ENCODE assay signal across 15 cellular contexts in genomic region chr2:23492941-23493340, GRCh38.
DNase-seq lines count a peak whose midpoint lies in the region; ATAC-seq, FAIRE-seq and TF ChIP-seq lines count a peak whose summit lies in the region.
"Had no signal": no experiment of that assay in that cellular context is flagged by ENCODE, and none has a peak within 500 bp of the region (broad histone marks: within the 10 kb centered on the region; RNA-seq: fewer than 3 reads in every experiment).

No MANE protein-coding gene starts in this region.

- H3K27ac Mint-ChIP-seq in osteocyte (ENCODE audit: unreplicated experiment): no peak overlapping the region
- H3K27ac Mint-ChIP-seq: stimulated activated effector memory CD8-positive, alpha-beta T cell treated with anti-CD3 and anti-CD28 coated beads, Interleukin-12 subunit alpha, Interleukin-12 subunit beta, amount 100 ng/mL, for 72 hours had no signal

- TF ChIP-seq POLR2A in GM12891 (IDR thresholded peaks at IDR 0.05; ENCODE audit: low read depth, low read length): no peak

- H3K4me1 ChIP-seq in A673 (ENCODE audit: insufficient read depth, low read length, poor library complexity, severe bottlenecking): peaks cover 31% of the 10 kb centered on the region
- H3K4me1 ChIP-seq in HEK293 (ENCODE audit: control insufficient read depth, insufficient read depth, low read length): peaks cover 5% of the 10 kb centered on the region; the same call in 1 of the 2 replicates
- peaks cover 15% of the 10 kb centered on the region for H3K4me1 ChIP-seq in psoas muscle
- H3K4me1 ChIP-seq: uterus had no signal

- no peaks in the 10 kb centered on the region for H3K9me3 Mint-ChIP-seq in osteocyte (ENCODE audit: unreplicated experiment)
- H3K9me3 Mint-ChIP-seq: stimulated activated effector memory CD8-positive, alpha-beta T cell treated with anti-CD3 and anti-CD28 coated beads, Interleukin-12 subunit alpha, Interleukin-12 subunit beta, amount 100 ng/mL, for 72 hours had no signal

- peaks cover 22% of the 10 kb centered on the region for H3K4me1 Mint-ChIP-seq in osteocyte (ENCODE audit: unreplicated experiment)

- DNase-seq in A673 (ENCODE audit: low spot score): peak; percentile 18
- peak; percentile 68 for DNase-seq in NCI-H526 treated with DMSO at 0.1 percent for 48 hours (lab: John Stamatoyannopoulos, UW)
- peak; percentile 10 for DNase-seq in fibroblast of mammary gland (ENCODE audit: low read depth)
- no peak for DNase-seq in osteocyte (ENCODE audit: extremely low spot score, unreplicated experiment)
- DNase-seq in NOMO-1 treated with dmso at 0.1 percent for 144 hours (lab: John Stamatoyannopoulos, UW; ENCODE audit: unreplicated experiment): no peak
- no peak for DNase-seq in GM12891 (ENCODE audit: insufficient read length, low spot score)
- no peak for DNase-seq in psoas muscle
- DNase-seq: effector CD8-positive, alpha-beta T cell; KG1; stimulated activated CD4-positive, alpha-beta T cell treated with anti-CD3 and anti-CD28 coated beads, Interleukin-2, amount 100 ng/mL, for 48 hours; uterus had no signal

- FAIRE-seq in GM12891 (lab: Jason Lieb, UNC): no peak
- FAIRE-seq: kidney had no signal

- no peak for TF ChIP-seq CTCF in A673 (conservative IDR thresholded peaks at IDR 0.05; ENCODE audit: low read depth, low read length)
- TF ChIP-seq CTCF in HEK293 (tag by site-specific recombination; IDR thresholded peaks at IDR 0.05): no peak
- no peak for TF ChIP-seq CTCF in fibroblast of mammary gland (conservative IDR thresholded peaks at IDR 0.05; ENCODE audit: control insufficient read depth, insufficient read depth, low read depth, low read length)
- no peak for TF ChIP-seq CTCF in osteocyte (IDR thresholded peaks at IDR 0.05)
- TF ChIP-seq CTCF in psoas muscle (IDR thresholded peaks at IDR 0.05): no peak

- ATAC-seq in psoas muscle: no peak
- ATAC-seq: gastroesophageal sphincter; stimulated activated effector memory CD8-positive, alpha-beta T cell treated with anti-CD3 and anti-CD28 coated beads, Interleukin-12 subunit alpha, Interleukin-12 subunit beta, amount 100 ng/mL, for 72 hours had no signal

- H3K27me3 ChIP-seq in A673 (replicated peaks; ENCODE audit: insufficient read depth, low read depth, low read length, poor library complexity): no peaks in the 10 kb centered on the region
- no peaks in the 10 kb centered on the region for H3K27me3 ChIP-seq in psoas muscle (ENCODE audit: insufficient read depth in 3 of 3, low read length in 2 of 3)
- H3K27me3 ChIP-seq: gastroesophageal sphincter, uterus had no signal

- BruUV-seq in A673 (replicated peaks; lab: Mats Ljungman, UMichigan): no TSS peak

- intact Hi-C loops in A673 (cut with micrococcal nuclease; ENCODE audit: unreplicated experiment) (no loop called here), psoas muscle (cut with DNase I) (no loop called here)

- POLR2A ChIA-PET in A673 (lab: Charles Lee; ENCODE audit: low non-redundant PET): no interaction called here
- POLR2A ChIA-PET in HEK293 (lab: Yijun Ruan, JAX): no interaction called here

- no peaks in the 10 kb centered on the region for H3K9me3 ChIP-seq in A673 (ENCODE audit: low read depth, low read length, poor library complexity, severe bottlenecking)
- H3K9me3 ChIP-seq in HEK293 (ENCODE audit: control insufficient read depth, insufficient read depth, low read depth, low read length): no peaks in the 10 kb centered on the region
- no peaks in the 10 kb centered on the region for H3K9me3 ChIP-seq in psoas muscle
- H3K9me3 ChIP-seq: gastroesophageal sphincter, uterus had no signal

- WGBS in psoas muscle, 3 donors: 81 to 85% (median 84%) methylated on average over 7 of the region's 7 CpGs

- H3K36me3 Mint-ChIP-seq in osteocyte (ENCODE audit: unreplicated experiment): no peaks in the 10 kb centered on the region
- H3K36me3 Mint-ChIP-seq: stimulated activated effector memory CD8-positive, alpha-beta T cell treated with anti-CD3 and anti-CD28 coated beads, Interleukin-12 subunit alpha, Interleukin-12 subunit beta, amount 100 ng/mL, for 72 hours had no signal

- no peaks in the 10 kb centered on the region for H3K36me3 ChIP-seq in A673 (ENCODE audit: insufficient read depth, low read length, poor library complexity, severe bottlenecking)
- H3K36me3 ChIP-seq in HEK293 (ENCODE audit: control insufficient read depth in 2 of 2, insufficient read depth in 1 of 2, low read length in 2 of 2): no peaks in the 10 kb centered on the region
- H3K36me3 ChIP-seq in psoas muscle (ENCODE audit: insufficient read depth in 1 of 2, low read depth in 1 of 2): no peaks in the 10 kb centered on the region
- H3K36me3 ChIP-seq: uterus had no signal

- H3K4me3 Mint-ChIP-seq in osteocyte (ENCODE audit: unreplicated experiment): no peak overlapping the region
- H3K4me3 Mint-ChIP-seq: stimulated activated effector memory CD8-positive, alpha-beta T cell treated with anti-CD3 and anti-CD28 coated beads, Interleukin-12 subunit alpha, Interleukin-12 subunit beta, amount 100 ng/mL, for 72 hours had no signal

- H3K27me3 Mint-ChIP-seq in osteocyte (ENCODE audit: unreplicated experiment): no peaks in the 10 kb centered on the region

- H3K27ac ChIP-seq in A673 (ENCODE audit: low read depth, low read length, poor library complexity, severe bottlenecking): no peak overlapping the region
- no peak overlapping the region for H3K27ac ChIP-seq in HEK293 (ENCODE audit: extremely low read depth, low read depth, low read length)
- H3K27ac ChIP-seq in psoas muscle: no peak overlapping the region
- H3K27ac ChIP-seq: gastroesophageal sphincter, uterus had no signal

- CTCF ChIA-PET in A673 (lab: Charles Lee) (no interaction called here), HEK293 (lab: Yijun Ruan, JAX) (no interaction called here)

- H3K4me3 ChIP-seq in A673 (ENCODE audit: low read depth, low read length, poor library complexity, severe bottlenecking) (no peak overlapping the region), HEK293 (ENCODE audit: low read depth, low read length) (no peak overlapping the region), fibroblast of mammary gland (ENCODE audit: control insufficient read depth, low read depth, low read length) (no peak overlapping the region), psoas muscle (no peak overlapping the region)
- H3K4me3 ChIP-seq: gastroesophageal sphincter, uterus had no signal

TF ChIP-seq in HEK293, 187 proteins besides CTCF, POLR2A, EP300 and RAD21 (continues in another document):
- TF ChIP-seq ZBTB6 (tag by site-specific recombination; IDR thresholded peaks at IDR 0.05): peak; percentile 13; the same call in 1 of the 2 replicates
- peak; percentile 31; the same call in 1 of the 2 replicates for TF ChIP-seq SCRT2 (tag by site-specific recombination; IDR thresholded peaks at IDR 0.05)
- TF ChIP-seq TRIM28 (IDR thresholded peaks at IDR 0.05; ENCODE audit: borderline replicate concordance, low read length): 0 out of 2 replicates have a peak, but pooled peaks have one; percentile 63
- TF ChIP-seq ZNF600 (tag by site-specific recombination; IDR thresholded peaks at IDR 0.05): peak; percentile 59; the same call in 1 of the 2 replicates
- no peak for TF ChIP-seq ZNF558 (tag by site-specific recombination; IDR thresholded peaks at IDR 0.05)

TF ChIP-seq in GM12891, 5 proteins besides CTCF, POLR2A, EP300 and RAD21:
- no peak for TF ChIP-seq TAF1 (IDR thresholded peaks at IDR 0.05; ENCODE audit: low read depth, low read length)
- TF ChIP-seq PAX5 (IDR thresholded peaks at IDR 0.05; ENCODE audit: insufficient read depth, low read length, severe bottlenecking): no peak
- TF ChIP-seq POU2F2 (IDR thresholded peaks at IDR 0.05; ENCODE audit: low read depth, low read length): no peak
- TF ChIP-seq SPI1 (IDR thresholded peaks at IDR 0.05; ENCODE audit: low read depth, low read length): no peak
- no peak for TF ChIP-seq POLR2AphosphoS5 (IDR thresholded peaks at IDR 0.05; ENCODE audit: low read depth, low read length)

Comparison
In these comparisons a context has a peak if more than half of its experiments do, and no peak if none do; other contexts are left out.
1. DNase-seq: peak in A673 (single experiment), NCI-H526 treated with DMSO at 0.1 percent for 48 hours (single experiment) and fibroblast of mammary gland (single experiment); none in osteocyte (single experiment), NOMO-1 treated with dmso at 0.1 percent for 144 hours (single experiment), GM12891 (single experiment) and psoas muscle (0 of 2).